Comparison of ENCODE assay signal across 8 cellular contexts in genomic region chr1:184051485-184052193, GRCh38.
DNase-seq lines count a peak whose midpoint lies in the region; ATAC-seq and TF ChIP-seq lines count a peak whose summit lies in the region.

TSEN15 (plus strand) TSS chr1:184051730; CDS start chr1:184051756, 26 bp downstream.

- DNase-seq in AG09319 (ENCODE audit: extremely low read depth, low read depth) (peak; percentile 74), NCI-H446 treated with DMSO at 0.1 percent for 48 hours (lab: John Stamatoyannopoulos, UW) (peak; percentile 46), choroid plexus epithelial cell (ENCODE audit: low read depth) (peak; percentile 89), left kidney (ENCODE audit: low read depth, low spot score) (peak; percentile 94)
- peak; percentile 68 for DNase-seq in activated CD4-positive, alpha-beta T cell treated with anti-CD3 and anti-CD28 coated beads for 1 hour
- DNase-seq in stimulated activated CD4-positive, alpha-beta T cell treated with anti-CD3 and anti-CD28 coated beads, Interleukin-2, amount 100 ng/mL, for 48 hours: peak; percentile 70 to 75

- H3K4me3 ChIP-seq in choroid plexus epithelial cell (ENCODE audit: low read depth, low read length): peak within 1 kb of the TSS; percentile 91

- peak; percentile 98 for ATAC-seq in GM18909 (IDR thresholded peaks at IDR 0.05; ENCODE audit: poor library complexity, unreplicated experiment)
- ATAC-seq in HG03175 (IDR thresholded peaks at IDR 0.05; ENCODE audit: unreplicated experiment): peak; percentile 96

- TF ChIP-seq CTCF in AG09319 (IDR thresholded peaks at IDR 0.05; ENCODE audit: low read depth, low read length) (no peak), choroid plexus epithelial cell (conservative IDR thresholded peaks at IDR 0.05; ENCODE audit: low read depth, low read length) (no peak)

Comparison
In these comparisons a context has a peak if more than half of its experiments do, and no peak if none do; other contexts are left out.
1. Peak in every context shown above with its lines: DNase-seq, ATAC-seq and H3K4me3 ChIP-seq.